21 cellular contexts compared by ENCODE assay signal in genomic region chr12:33536431-33536830, GRCh38.
"Had no signal": no experiment of that assay in that cellular context is flagged by ENCODE, and none has a peak within 500 bp of the region (broad histone marks: within the 10 kb centered on the region; RNA-seq: fewer than 3 reads in every experiment).

No MANE protein-coding gene starts in this region.

- H3K4me2 ChIP-seq: KMS-11 had no signal

- H3K27me3 ChIP-seq: SJCRH30 had no signal

- H3K36me3 ChIP-seq: SJCRH30 had no signal

- H3K27ac ChIP-seq: KMS-11, SJCRH30 had no signal

- H3K4me3 ChIP-seq: SJCRH30 had no signal

- DNase-seq: IMR-90, Kasumi-1, MM.1S, NCI-H1092 treated with DMSO at 0.1 percent for 48 hours, NCI-H1436, NCI-H187, NCI-H2029, NCI-H2081 treated with DMSO at 0.1 percent for 48 hours, NCI-H2171, NCI-H226, NCI-H510A, NCI-H524 treated with DMSO at 0.1 percent for 48 hours, NCI-H69, NCI-H774, SHP77 treated with DMSO at 0.1 percent for 48 hours, SJCRH30, T-helper 1 cell had no signal

- H3K4me1 ChIP-seq: SJCRH30 had no signal

- H3K9ac ChIP-seq: KMS-11 had no signal

- ATAC-seq: Panc1, Right ventricle myocardium inferior, SK-N-SH treated with all-trans-retinoic acid at 6 μM for 48 hours had no signal

- H3K9me3 ChIP-seq: SJCRH30 had no signal
